In genomic region chr22:17158176-17158567, GRCh38 we compare ENCODE assay signal across 8 cellular contexts. TPM values are rescaled to one million over a fixed set of nuclear protein-coding genes. Genes with fewer than 3 reads are reported as not detected.
DNase-seq lines count a peak whose midpoint lies in the region; ATAC-seq and TF ChIP-seq lines count a peak whose summit lies in the region.

No MANE protein-coding gene starts in this region.

- TF ChIP-seq POLR2A in vagina (IDR thresholded peaks at IDR 0.05) = no peak

- peaks cover 0 to 47% of the 10 kb centered on the region in 2 donors for H3K4me1 ChIP-seq in right atrium auricular region
- H3K4me1 ChIP-seq in mammary epithelial cell (ENCODE audit: insufficient read depth, low read length) = peaks cover 8% of the 10 kb centered on the region
- H3K4me1 ChIP-seq in mononuclear cell (ENCODE audit: insufficient read depth, low read length) = peaks cover 53% of the 10 kb centered on the region
- peaks cover 42% of the 10 kb centered on the region for H3K4me1 ChIP-seq in vagina

- intact Hi-C loops in left cardiac atrium (cut with DNase I) = no loop called here
- intact Hi-C loops in mammary epithelial cell (cut with micrococcal nuclease) = no loop called here
- intact Hi-C loops in vagina (cut with DNase I) = no loop called here

- no peak for TF ChIP-seq CTCF in right atrium auricular region (IDR thresholded peaks at IDR 0.05)
- TF ChIP-seq CTCF in mammary epithelial cell (conservative IDR thresholded peaks at IDR 0.05 in 1 of 2, IDR thresholded peaks at IDR 0.05 in 1 of 2; ENCODE audit: extremely low read depth in 1 of 2, insufficient read depth in 1 of 2, low read depth in 1 of 2, low read length in 2 of 2) = no peak
- TF ChIP-seq CTCF in vagina (IDR thresholded peaks at IDR 0.05) = no peak
- TF ChIP-seq CTCF in GM13976 (IDR thresholded peaks at IDR 0.05; ENCODE audit: borderline replicate concordance, control extremely low read depth, extremely low read depth, insufficient read depth, missing control alignments) = no peak

- dilution Hi-C loops in mammary epithelial cell (cut with HindIII; ENCODE audit: low sequenced_read_pairs) = no loop called here

- ATAC-seq in left cardiac atrium (no peak), HG02623 (IDR thresholded peaks at IDR 0.05; ENCODE audit: unreplicated experiment) (no peak)

- BruUV-seq in mammary epithelial cell (replicated peaks; lab: Mats Ljungman, UMichigan) = no TSS peak

- peak overlapping the region; percentile 88 for H3K4me2 ChIP-seq in mammary epithelial cell (ENCODE audit: insufficient read depth, low read depth, low read length)

- DNase-seq in right atrium auricular region (ENCODE audit: low spot score) (no peak), left cardiac atrium (no peak), mammary epithelial cell (no peak), vagina (ENCODE audit: extremely low spot score in 2 of 2) (no peak), NCI-H2029 treated with DMSO at 0.1 percent for 48 hours (lab: John Stamatoyannopoulos, UW) (no peak), GM13976 (ENCODE audit: low spot score) (no peak)

- H4K20me1 ChIP-seq in mammary epithelial cell (ENCODE audit: insufficient read depth, low read length) = no peaks in the 10 kb centered on the region

- H3K9me3 ChIP-seq in right atrium auricular region (no peaks in the 10 kb centered on the region), mammary epithelial cell (replicated peaks; ENCODE audit: insufficient read depth, low read length) (no peaks in the 10 kb centered on the region), mononuclear cell (ENCODE audit: low read depth, low read length) (no peaks in the 10 kb centered on the region), vagina (no peaks in the 10 kb centered on the region)

- peak overlapping the region; percentile 89 to 93 for H3K27ac ChIP-seq in right atrium auricular region
- H3K27ac ChIP-seq in mammary epithelial cell (ENCODE audit: insufficient read depth, low read depth, low read length) = peak overlapping the region; percentile 43
- peak overlapping the region; percentile 85 for H3K27ac ChIP-seq in vagina

- H3K36me3 ChIP-seq in right atrium auricular region (no peaks in the 10 kb centered on the region), mammary epithelial cell (ENCODE audit: insufficient read depth, low read length) (no peaks in the 10 kb centered on the region), vagina (no peaks in the 10 kb centered on the region)

- in situ Hi-C loops in mammary epithelial cell (cut with MboI; ENCODE audit: low sequenced_read_pairs in 2 of 2) = loop anchor here (10.0 to 25.0 kb wide), 3 partner anchors 63 to 329 kb away; no protein-coding TSS in a partner anchor
- in situ Hi-C loops in GM13976 (cut with MboI; ENCODE audit: low sequenced_read_pairs, unreplicated experiment) = no loop called here

- H3K4me3 ChIP-seq in right atrium auricular region (peak overlapping the region; percentile 50 to 73), mammary epithelial cell (replicated peaks in 1 of 3; ENCODE audit: insufficient read depth in 1 of 3, low read depth in 2 of 3, low read length in 3 of 3) (peak overlapping the region; percentile 46 to 91 (median 70)), mononuclear cell (ENCODE audit: low read length) (peak overlapping the region; percentile 60), vagina (peak overlapping the region; percentile 60 to 82)

- CTCF ChIA-PET in mammary epithelial cell (lab: Charles Lee; ENCODE audit: low non-redundant PET) = interaction anchor here (0.7 kb wide), 1 partner anchor 22 kb away, joined by 3 read pairs; no protein-coding TSS in a partner anchor

- peak overlapping the region; percentile 60 for H3K9ac ChIP-seq in mammary epithelial cell (ENCODE audit: insufficient read depth, low read length)

- peaks cover 52% of the 10 kb centered on the region for H3K79me2 ChIP-seq in mammary epithelial cell (ENCODE audit: insufficient read depth, low read length)

- no peaks in the 10 kb centered on the region for H3K27me3 ChIP-seq in right atrium auricular region
- H3K27me3 ChIP-seq in mammary epithelial cell (ENCODE audit: insufficient read depth, low read length) = no peaks in the 10 kb centered on the region
- H3K27me3 ChIP-seq in mononuclear cell (ENCODE audit: insufficient read depth, low read length) = no peaks in the 10 kb centered on the region
- no peaks in the 10 kb centered on the region for H3K27me3 ChIP-seq in vagina

- WGBS in mammary epithelial cell (ENCODE audit: low coverage, missing lambda C conversion rate) = 41% methylated on average over 13 of the region's 17 CpGs

- H2AFZ ChIP-seq in mammary epithelial cell (ENCODE audit: low read depth, low read length) = peak overlapping the region; percentile 87

RNA-seq across cellular contexts. Expression of gene HDHD5, which starts 0.9 kb away (rescaled TPM):
- total RNA-seq in right atrium auricular region (10 to 100 TPM; 33.1 to 39.7 TPM), left cardiac atrium (10 to 100 TPM; 36.0 to 37.5 TPM), mammary epithelial cell (10 to 100 TPM; 27.2 to 33.0 TPM), mononuclear cell (12.5 TPM), vagina (30.0 TPM)
- polyA plus RNA-seq in mammary epithelial cell = 54.7 TPM
- polyA minus RNA-seq in mammary epithelial cell = 18.6 TPM

RNA-seq across cellular contexts. Expression of gene TMEM121B, which starts 37.0 kb away (rescaled TPM):
- total RNA-seq in right atrium auricular region (1 to 10 TPM in 1 of 2 donors, under 1 TPM in 1; 0.55 to 1.1 TPM), left cardiac atrium (under 1 TPM; 0.80 to 0.97 TPM), mammary epithelial cell (under 1 TPM; 0.17 to 0.24 TPM), mononuclear cell (1.3 TPM), vagina (not detected)
- 0.05 TPM for polyA plus RNA-seq in mammary epithelial cell
- polyA minus RNA-seq in mammary epithelial cell = not detected
